In the genomic region with DNA sequence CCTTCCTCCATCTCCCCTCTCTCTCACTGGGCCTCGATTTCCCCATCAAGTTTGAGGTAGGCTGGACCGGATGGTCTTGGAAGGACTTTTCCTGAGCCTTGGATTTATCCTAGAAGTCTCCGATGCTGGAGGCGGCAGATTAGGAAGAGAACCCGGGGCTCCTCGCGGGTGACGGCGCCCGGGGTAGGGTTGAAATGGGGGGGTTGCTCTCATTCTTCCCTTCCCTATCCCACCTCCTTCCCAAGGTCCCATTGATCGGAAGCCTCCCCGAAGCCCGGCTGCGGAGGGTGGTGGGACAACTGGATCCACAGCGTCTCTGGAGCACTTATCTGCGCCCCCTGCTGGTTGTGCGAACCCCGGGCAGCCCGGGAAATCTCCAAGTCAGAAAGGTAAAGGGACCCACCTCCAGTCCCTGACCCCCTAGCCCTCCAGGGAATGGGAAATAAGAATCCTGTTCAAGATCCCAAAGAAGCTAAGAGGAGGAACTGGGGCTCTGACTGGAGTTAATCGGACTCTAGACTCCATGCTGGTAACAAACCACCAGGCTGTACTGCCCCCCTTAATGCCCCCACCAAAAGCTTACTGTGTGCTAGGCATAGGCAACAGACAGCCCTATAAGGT, we compare ENCODE assay signal across 1 cellular context.
TF ChIP-seq lines count a peak whose summit lies in the region.

No MANE protein-coding gene starts in this region.

TF ChIP-seq in HepG2, 621 proteins besides CTCF, POLR2A, EP300 and RAD21 (continued from another document):
- no peak for TF ChIP-seq TFDP1 (CRISPR knock-in tag; IDR thresholded peaks at IDR 0.05; ENCODE audit: borderline replicate concordance)
- peak; percentile 53 for TF ChIP-seq SMC3 (IDR thresholded peaks at IDR 0.05; ENCODE audit: low read length)
- peak; percentile 66 for TF ChIP-seq ZNF768 (CRISPR knock-in tag; IDR thresholded peaks at IDR 0.05)
- no peak for TF ChIP-seq ONECUT2 (CRISPR knock-in tag; IDR thresholded peaks at IDR 0.05)
- 0 out of 2 replicates have a peak, but pooled peaks have one; percentile 58 for TF ChIP-seq ZNF720 (CRISPR knock-in tag; IDR thresholded peaks at IDR 0.05)
- TF ChIP-seq, protein P1, sequence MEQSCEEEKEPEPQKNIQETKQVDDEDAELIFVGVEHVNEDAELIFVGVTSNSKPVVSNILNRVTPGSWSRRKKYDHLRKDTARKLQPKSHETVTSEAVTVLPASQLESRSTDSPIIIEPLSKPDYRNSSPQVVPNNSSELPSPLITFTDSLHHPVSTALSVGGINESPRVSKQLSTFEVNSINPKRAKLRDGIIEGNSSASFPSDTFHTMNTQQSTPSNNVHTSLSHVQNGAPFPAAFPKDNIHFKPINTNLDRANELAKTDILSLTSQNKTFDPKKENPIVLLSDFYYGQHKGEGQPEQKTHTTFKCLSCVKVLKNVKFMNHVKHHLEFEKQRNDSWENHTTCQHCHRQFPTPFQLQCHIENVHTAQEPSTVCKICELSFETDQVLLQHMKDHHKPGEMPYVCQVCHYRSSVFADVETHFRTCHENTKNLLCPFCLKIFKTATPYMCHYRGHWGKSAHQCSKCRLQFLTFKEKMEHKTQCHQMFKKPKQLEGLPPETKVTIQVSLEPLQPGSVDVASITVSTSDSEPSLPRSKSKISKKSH (CRISPR knock-in tag; IDR thresholded peaks at IDR 0.05; ENCODE audit: borderline replicate concordance): no peak
- TF ChIP-seq, protein P2, sequence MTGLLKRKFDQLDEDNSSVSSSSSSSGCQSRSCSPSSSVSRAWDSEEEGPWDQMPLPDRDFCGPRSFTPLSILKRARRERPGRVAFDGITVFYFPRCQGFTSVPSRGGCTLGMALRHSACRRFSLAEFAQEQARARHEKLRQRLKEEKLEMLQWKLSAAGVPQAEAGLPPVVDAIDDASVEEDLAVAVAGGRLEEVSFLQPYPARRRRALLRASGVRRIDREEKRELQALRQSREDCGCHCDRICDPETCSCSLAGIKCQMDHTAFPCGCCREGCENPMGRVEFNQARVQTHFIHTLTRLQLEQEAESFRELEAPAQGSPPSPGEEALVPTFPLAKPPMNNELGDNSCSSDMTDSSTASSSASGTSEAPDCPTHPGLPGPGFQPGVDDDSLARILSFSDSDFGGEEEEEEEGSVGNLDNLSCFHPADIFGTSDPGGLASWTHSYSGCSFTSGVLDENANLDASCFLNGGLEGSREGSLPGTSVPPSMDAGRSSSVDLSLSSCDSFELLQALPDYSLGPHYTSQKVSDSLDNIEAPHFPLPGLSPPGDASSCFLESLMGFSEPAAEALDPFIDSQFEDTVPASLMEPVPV (CRISPR knock-in tag; IDR thresholded peaks at IDR 0.05): no peak
- no peak for TF ChIP-seq TCF12 (IDR thresholded peaks at IDR 0.05)
- TF ChIP-seq TCF12 (CRISPR knock-in tag; IDR thresholded peaks at IDR 0.05): 0 out of 2 replicates have a peak, but pooled peaks have one; percentile 5
- 0 out of 2 replicates have a peak, but pooled peaks have one; percentile 11 for TF ChIP-seq ZNF513 (CRISPR knock-in tag; conservative IDR thresholded peaks at IDR 0.05)
- 0 out of 2 replicates have a peak, but pooled peaks have one; percentile 28 for TF ChIP-seq ZNF235 (CRISPR knock-in tag; IDR thresholded peaks at IDR 0.05; ENCODE audit: borderline replicate concordance)
- TF ChIP-seq ZNF207 (IDR thresholded peaks at IDR 0.05; ENCODE audit: borderline replicate concordance): no peak
- TF ChIP-seq, protein P3, sequence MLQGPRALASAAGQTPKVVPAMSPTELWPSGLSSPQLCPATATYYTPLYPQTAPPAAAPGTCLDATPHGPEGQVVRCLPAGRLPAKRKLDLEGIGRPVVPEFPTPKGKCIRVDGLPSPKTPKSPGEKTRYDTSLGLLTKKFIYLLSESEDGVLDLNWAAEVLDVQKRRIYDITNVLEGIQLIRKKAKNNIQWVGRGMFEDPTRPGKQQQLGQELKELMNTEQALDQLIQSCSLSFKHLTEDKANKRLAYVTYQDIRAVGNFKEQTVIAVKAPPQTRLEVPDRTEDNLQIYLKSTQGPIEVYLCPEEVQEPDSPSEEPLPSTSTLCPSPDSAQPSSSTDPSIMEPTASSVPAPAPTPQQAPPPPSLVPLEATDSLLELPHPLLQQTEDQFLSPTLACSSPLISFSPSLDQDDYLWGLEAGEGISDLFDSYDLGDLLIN (CRISPR knock-in tag; IDR thresholded peaks at IDR 0.05; ENCODE audit: borderline replicate concordance): no peak
- peak; percentile 73 for TF ChIP-seq XRCC5 (optimal IDR thresholded peaks at IDR 0.05; ENCODE audit: low read length)
- TF ChIP-seq MIER2 (CRISPR knock-in tag; IDR thresholded peaks at IDR 0.05): no peak
- TF ChIP-seq CCAR2 (optimal IDR thresholded peaks at IDR 0.05; ENCODE audit: low read depth, low read length): peak; percentile 35
- TF ChIP-seq ZNF7 (CRISPR knock-in tag; IDR thresholded peaks at IDR 0.05): no peak
- no peak for TF ChIP-seq NFYB (CRISPR knock-in tag; IDR thresholded peaks at IDR 0.05)
